ENCODE assay signal across 9 cellular contexts in genomic region chr17:20532544-20533095, GRCh38. TPM values are rescaled to one million over a fixed set of nuclear protein-coding genes. Genes with fewer than 3 reads are reported as not detected.
DNase-seq lines count a peak whose midpoint lies in the region; TF ChIP-seq lines count a peak whose summit lies in the region.
"Not testable (repeated sequence)": the region's sequence is repeated elsewhere in the genome, so short reads cannot be mapped to it uniquely, and the experiment has no call there.
"Had no signal": no experiment of that assay in that cellular context is flagged by ENCODE, and none has a peak within 500 bp of the region (broad histone marks: within the 10 kb centered on the region; RNA-seq: fewer than 3 reads in every experiment).

No MANE protein-coding gene starts in this region.

- H3K4me3 Mint-ChIP-seq in activated CD4-positive, alpha-beta T cell treated with anti-CD3 and anti-CD28 coated beads, Interleukin-2, amount 10 ng/mL, durations not matched to agents 24 days and 14 days, result peak overlapping the region; percentile 86

- not testable (repeated sequence) for TF ChIP-seq POLR2A in NB4 (IDR thresholded peaks at IDR 0.05; ENCODE audit: extremely low read depth, insufficient read length); breast epithelium (IDR thresholded peaks at IDR 0.05)

- H2BK15ac ChIP-seq in mesenchymal stem cell (ENCODE audit: low read depth, poor library complexity, severe bottlenecking), result not testable (repeated sequence)

- H2AK5ac ChIP-seq in mesenchymal stem cell (ENCODE audit: low read length, severe bottlenecking), result not testable (repeated sequence)

- not testable (repeated sequence) for TF ChIP-seq CTCF in NB4 (IDR thresholded peaks at IDR 0.05; ENCODE audit: low read depth, low read length); breast epithelium (IDR thresholded peaks at IDR 0.05)

- not testable (repeated sequence) for H3K4ac ChIP-seq in mesenchymal stem cell (ENCODE audit: low read depth in 1 of 2, low read length in 2 of 2)

- peak overlapping the region; percentile 59 for H3K27ac ChIP-seq in ACC112 (ENCODE audit: low read depth, low read length)
- peak overlapping the region in 1 of 2 donors; percentile 55 for H3K27ac ChIP-seq in breast epithelium
- not testable (repeated sequence) for H3K27ac ChIP-seq in mesenchymal stem cell (ENCODE audit: low read length, poor library complexity, severe bottlenecking)

- not testable (repeated sequence) for H2BK120ac ChIP-seq in mesenchymal stem cell (ENCODE audit: low read depth, low read length)

- H3K79me2 ChIP-seq in ACC112 (ENCODE audit: control insufficient read depth, insufficient read depth, low read length, unreplicated experiment), result not testable (repeated sequence)

- H4K8ac ChIP-seq in mesenchymal stem cell (ENCODE audit: low read length), result not testable (repeated sequence)

- not testable (repeated sequence) for H3K9ac ChIP-seq in mesenchymal stem cell (ENCODE audit: low read length)

- not testable (repeated sequence) for H3K36me3 Mint-ChIP-seq in activated CD4-positive, alpha-beta T cell treated with anti-CD3 and anti-CD28 coated beads, Interleukin-2, amount 10 ng/mL, durations not matched to agents 24 days and 14 days (ENCODE audit: low read depth)

- not testable (repeated sequence) for H3K27me3 Mint-ChIP-seq in activated CD4-positive, alpha-beta T cell treated with anti-CD3 and anti-CD28 coated beads, Interleukin-2, amount 10 ng/mL, durations not matched to agents 24 days and 14 days

- H3K23ac ChIP-seq in mesenchymal stem cell (ENCODE audit: low read length in 2 of 2), result not testable (repeated sequence)

- H3K4me1 ChIP-seq in ACC112 (ENCODE audit: control insufficient read depth, insufficient read depth, low read length, unreplicated experiment); breast epithelium; mesenchymal stem cell (ENCODE audit: control insufficient read depth, insufficient read depth, low read depth, low read length): not testable (repeated sequence)

- intact Hi-C loops in activated CD4-positive, alpha-beta T cell treated with anti-CD3 and anti-CD28 coated beads, Interleukin-2, amount 10 ng/mL, durations not matched to agents 24 days and 14 days (cut with micrococcal nuclease); breast epithelium (cut with DNase I; ENCODE audit: low total_unique reads): not testable (repeated sequence)

- H4K91ac ChIP-seq in mesenchymal stem cell (ENCODE audit: low read length), result not testable (repeated sequence)

- H3K18ac ChIP-seq in mesenchymal stem cell (ENCODE audit: low read depth in 1 of 2, low read length in 2 of 2), result not testable (repeated sequence)

- not testable (repeated sequence) for H3K36me3 ChIP-seq in ACC112 (ENCODE audit: insufficient read depth, low read length); breast epithelium; mesenchymal stem cell (ENCODE audit: control insufficient read depth in 1 of 2, insufficient read depth in 2 of 2, low read depth in 1 of 2, low read length in 2 of 2)

- not testable (repeated sequence) for H3K9me3 ChIP-seq in breast epithelium; mesenchymal stem cell (ENCODE audit: control insufficient read depth, low read length)

- not testable (repeated sequence) for H3K4me2 ChIP-seq in mesenchymal stem cell (ENCODE audit: low read length, poor library complexity, severe bottlenecking)

- 0% methylated on average over 7 of the region's 31 CpGs for WGBS in mesenchymal stem cell

- not testable (repeated sequence) for H3K27me3 ChIP-seq in ACC112 (ENCODE audit: insufficient read depth, low read length); breast epithelium; mesenchymal stem cell (ENCODE audit: control insufficient read depth in 1 of 2, insufficient read depth in 1 of 2, low read length in 2 of 2)

- not testable (repeated sequence) for H3K9me3 Mint-ChIP-seq in activated CD4-positive, alpha-beta T cell treated with anti-CD3 and anti-CD28 coated beads, Interleukin-2, amount 10 ng/mL, durations not matched to agents 24 days and 14 days

- H2BK5ac ChIP-seq in mesenchymal stem cell (ENCODE audit: low read depth, low read length, poor library complexity, severe bottlenecking), result not testable (repeated sequence)

- not testable (repeated sequence) for H2AFZ ChIP-seq in ACC112 (ENCODE audit: low read length, unreplicated experiment); mesenchymal stem cell (ENCODE audit: low read depth, low read length)

- peak; percentile 19 for DNase-seq in NB4 (ENCODE audit: low read depth)
- DNase-seq in activated CD4-positive, alpha-beta T cell treated with anti-CD3 and anti-CD28 coated beads, Interleukin-2, amount 10 ng/mL, durations not matched to agents 24 days and 14 days, result peak; percentile 52
- not testable (repeated sequence) for DNase-seq in breast epithelium (ENCODE audit: low spot score in 2 of 2)
- peak; percentile 33 for DNase-seq in glomerular visceral epithelial cell (ENCODE audit: extremely low spot score)
- DNase-seq in mesenchymal stem cell, result peak; percentile 57
- DNase-seq in retina, result peak; percentile 56

- not testable (repeated sequence) for H3K27ac Mint-ChIP-seq in activated CD4-positive, alpha-beta T cell treated with anti-CD3 and anti-CD28 coated beads, Interleukin-2, amount 10 ng/mL, durations not matched to agents 24 days and 14 days

- not testable (repeated sequence) for H3K79me1 ChIP-seq in mesenchymal stem cell (replicated peaks; ENCODE audit: low read length, poor library complexity, severe bottlenecking)

- H2BK12ac ChIP-seq in mesenchymal stem cell (ENCODE audit: low read length in 2 of 2), result not testable (repeated sequence)

- not testable (repeated sequence) for H3K14ac ChIP-seq in mesenchymal stem cell (ENCODE audit: low read length in 2 of 2)

- H3K4me1 Mint-ChIP-seq in activated CD4-positive, alpha-beta T cell treated with anti-CD3 and anti-CD28 coated beads, Interleukin-2, amount 10 ng/mL, durations not matched to agents 24 days and 14 days, result not testable (repeated sequence)

- H3K4me3 ChIP-seq in ACC112 (ENCODE audit: low read depth, low read length) (peak overlapping the region; percentile 76), GM08714 (ENCODE audit: low read length) (peak overlapping the region; percentile 32; the same call in 1 of the 2 replicates), NB4 (ENCODE audit: low read depth, low read length) (peak overlapping the region; percentile 67), breast epithelium (peak overlapping the region; percentile 3 to 52 (median 36))
- H3K4me3 ChIP-seq in mesenchymal stem cell (ENCODE audit: insufficient read depth in 1 of 2, low read depth in 1 of 2, low read length in 2 of 2), result not testable (repeated sequence)

RNA-seq across cellular contexts. Expression of gene CDRT15L2, which starts 46.9 kb away (rescaled TPM):
- total RNA-seq in activated CD4-positive, alpha-beta T cell treated with anti-CD3 and anti-CD28 coated beads, Interleukin-2, amount 10 ng/mL, durations not matched to agents 24 days and 14 days, result not detected in 2 replicates
- total RNA-seq in breast epithelium, result not detected
- not detected for polyA plus RNA-seq in mesenchymal stem cell (2013, experiment 1 of 2)
- polyA plus RNA-seq in mesenchymal stem cell (2013, experiment 2 of 2), result not detected
- total RNA-seq: prostate gland had no signal
